ENCODE assay signal across 27 cellular contexts in genomic region chr13:109750376-109750775, GRCh38.
"Had no signal": no experiment of that assay in that cellular context is flagged by ENCODE, and none has a peak within 500 bp of the region (broad histone marks: within the 10 kb centered on the region; RNA-seq: fewer than 3 reads in every experiment).

No MANE protein-coding gene starts in this region.

- DNase-seq: activated CD4-positive, alpha-beta memory T cell treated with anti-CD3 and anti-CD28 coated beads for 36 hours; activated CD4-positive, alpha-beta T cell treated with anti-CD3 and anti-CD28 coated beads, Interleukin-2, amount 10 ng/mL, durations not matched to agents 7 days and 5 days; activated CD4-positive, CD25-positive, alpha-beta regulatory T cell; activated CD8-positive, alpha-beta memory T cell treated with anti-CD3 and anti-CD28 coated beads for 24 hours; activated gamma-delta T cell; activated naive CD4-positive, alpha-beta T cell treated with anti-CD3 and anti-CD28 coated beads for 36 hours; activated T-cell treated with anti-CD3 and anti-CD28 coated beads, Interleukin-2, amount 50 U/mL, for 4 hours; amygdala; Kasumi-1; KBM-7; NCI-H1092; NCI-H1417; NCI-H1694 treated with DMSO at 0.1 percent for 48 hours; NCI-H2029 treated with DMSO at 0.1 percent for 48 hours; NCI-H510A treated with DMSO at 0.1 percent for 48 hours; NCI-H69; NK-92 treated with Interleukin-12 subunit alpha and Interleukin-12 subunit beta, amount 100 ng/mL, for 24 hours; OCI-M1; RPMI8226; T-helper 2 cell; T1000 had no signal

- H3K4me3 Mint-ChIP-seq: activated CD4-positive, alpha-beta memory T cell treated with anti-CD3 and anti-CD28 coated beads for 36 hours; activated CD4-positive, alpha-beta T cell treated with anti-CD3 and anti-CD28 coated beads, Interleukin-2, amount 10 ng/mL, durations not matched to agents 7 days and 5 days; activated naive CD4-positive, alpha-beta T cell treated with anti-CD3 and anti-CD28 coated beads for 36 hours; activated naive CD8-positive, alpha-beta T cell; activated T-cell treated with anti-CD3 and anti-CD28 coated beads, Interleukin-2, amount 50 U/mL, for 4 hours; activated T-helper 17 cell treated with anti-CD3 and anti-CD28 coated beads, Interleukin-2, amount 50 U/mL, for 72 hours; brain; central memory CD8-positive, alpha-beta T cell had no signal

- H3K27ac Mint-ChIP-seq: activated CD4-positive, alpha-beta memory T cell treated with anti-CD3 and anti-CD28 coated beads for 36 hours; activated CD4-positive, alpha-beta T cell treated with anti-CD3 and anti-CD28 coated beads, Interleukin-2, amount 10 ng/mL, durations not matched to agents 7 days and 5 days; activated naive CD4-positive, alpha-beta T cell treated with anti-CD3 and anti-CD28 coated beads for 36 hours; activated naive CD8-positive, alpha-beta T cell; activated T-helper 17 cell treated with anti-CD3 and anti-CD28 coated beads, Interleukin-2, amount 50 U/mL, for 72 hours had no signal

- H3K27me3 Mint-ChIP-seq: activated CD4-positive, alpha-beta memory T cell treated with anti-CD3 and anti-CD28 coated beads for 36 hours; activated naive CD8-positive, alpha-beta T cell; activated T-helper 17 cell treated with anti-CD3 and anti-CD28 coated beads, Interleukin-2, amount 50 U/mL, for 72 hours; brain; central memory CD8-positive, alpha-beta T cell had no signal

- H3K9me3 Mint-ChIP-seq: activated CD4-positive, alpha-beta memory T cell treated with anti-CD3 and anti-CD28 coated beads for 36 hours; activated naive CD4-positive, alpha-beta T cell treated with anti-CD3 and anti-CD28 coated beads for 36 hours; activated T-cell treated with anti-CD3 and anti-CD28 coated beads, Interleukin-2, amount 50 U/mL, for 4 hours; activated T-helper 17 cell treated with anti-CD3 and anti-CD28 coated beads, Interleukin-2, amount 50 U/mL, for 72 hours had no signal

- ATAC-seq: activated T-cell treated with anti-CD3 and anti-CD28 coated beads, Interleukin-2, amount 50 U/mL, for 4 hours; activated T-helper 17 cell treated with anti-CD3 and anti-CD28 coated beads, Interleukin-2, amount 50 U/mL, for 72 hours; Panc1; Right ventricle myocardium inferior had no signal

- H3K4me1 Mint-ChIP-seq: activated CD4-positive, alpha-beta T cell treated with anti-CD3 and anti-CD28 coated beads, Interleukin-2, amount 10 ng/mL, durations not matched to agents 7 days and 5 days; activated T-helper 17 cell treated with anti-CD3 and anti-CD28 coated beads, Interleukin-2, amount 50 U/mL, for 72 hours; central memory CD8-positive, alpha-beta T cell had no signal
